8 cellular contexts compared by ENCODE assay signal in the genomic region with DNA sequence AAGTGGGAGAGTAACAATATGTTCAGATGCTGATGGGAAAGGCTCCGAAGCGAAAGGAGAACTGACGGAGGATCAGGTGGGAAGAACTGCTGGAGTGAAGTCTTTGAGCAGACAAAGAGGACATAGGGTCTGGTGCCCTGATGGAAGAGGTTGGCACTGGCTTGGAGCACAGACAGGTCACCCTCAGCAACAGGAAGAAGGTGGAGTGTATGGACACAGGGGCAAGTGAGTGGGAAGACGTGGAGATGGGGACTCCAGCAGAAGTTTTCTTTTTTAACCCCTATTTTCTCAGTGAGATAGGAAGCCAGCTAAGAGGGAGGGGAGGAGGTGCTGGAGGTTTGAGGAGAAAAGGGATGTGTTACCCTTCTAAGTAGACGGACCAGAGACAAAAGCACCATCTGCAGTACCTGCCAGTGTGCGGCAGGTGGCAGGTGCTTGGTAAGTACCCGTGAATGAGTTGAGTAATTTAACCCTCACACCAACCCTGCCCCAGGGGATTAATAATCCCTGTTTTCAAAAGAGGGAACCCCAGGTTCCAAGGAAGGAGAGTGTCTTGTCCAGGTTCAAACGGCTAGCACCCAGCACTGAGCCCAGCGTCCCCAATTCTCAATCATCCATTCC. TPM values are rescaled to one million over a fixed set of nuclear protein-coding genes. Genes with fewer than 3 reads are reported as not detected.
DNase-seq lines count a peak whose midpoint lies in the region; ATAC-seq and TF ChIP-seq lines count a peak whose summit lies in the region.

No MANE protein-coding gene starts in this region.

- no peak overlapping the region for H3K23ac ChIP-seq in mesenchymal stem cell (ENCODE audit: low read length in 2 of 2)

- no peaks in the 10 kb centered on the region for H3K79me1 ChIP-seq in mesenchymal stem cell (replicated peaks; ENCODE audit: low read length, poor library complexity, severe bottlenecking)

- no peak overlapping the region for H3K4ac ChIP-seq in mesenchymal stem cell (ENCODE audit: low read depth in 1 of 2, low read length in 2 of 2)

- no peak overlapping the region for H3K14ac ChIP-seq in mesenchymal stem cell (ENCODE audit: low read length in 2 of 2)

- DNase-seq in COR-L47 (lab: John Stamatoyannopoulos, UW) = peak; percentile 37
- DNase-seq in HPDE6-E6E7 (ENCODE audit: extremely low spot score) = peak; percentile 71
- DNase-seq in iPS-NIHi7 (ENCODE audit: extremely low spot score) = peak; percentile 75
- DNase-seq in NOMO-1 (lab: John Stamatoyannopoulos, UW; ENCODE audit: unreplicated experiment in 2 of 2) = no peak
- DNase-seq in activated CD4-positive, alpha-beta T cell treated with anti-CD3 and anti-CD28 coated beads, Interleukin-2, amount 50 U/mL, for 1 hour = no peak
- no peak for DNase-seq in mesenchymal stem cell

- H2BK120ac ChIP-seq in mesenchymal stem cell (ENCODE audit: low read depth, low read length) = no peak overlapping the region

- ATAC-seq in SK-N-SH treated with all-trans-retinoic acid at 6 μM for 48 hours (peak; percentile 45), HG02852 (IDR thresholded peaks at IDR 0.05; ENCODE audit: unreplicated experiment) (no peak)

- no peak overlapping the region for H3K4me3 ChIP-seq in mesenchymal stem cell (ENCODE audit: insufficient read depth in 1 of 2, low read depth in 1 of 2, low read length in 2 of 2)

- H3K4me2 ChIP-seq in mesenchymal stem cell (ENCODE audit: low read length, poor library complexity, severe bottlenecking) = no peak overlapping the region

- H3K9me3 ChIP-seq in mesenchymal stem cell (ENCODE audit: control insufficient read depth, low read length) = no peaks in the 10 kb centered on the region

- no peak overlapping the region for H2BK5ac ChIP-seq in mesenchymal stem cell (ENCODE audit: low read depth, low read length, poor library complexity, severe bottlenecking)

- no peak overlapping the region for H2AFZ ChIP-seq in mesenchymal stem cell (ENCODE audit: low read depth, low read length)

- no peak overlapping the region for H4K91ac ChIP-seq in mesenchymal stem cell (ENCODE audit: low read length)

- no peak overlapping the region for H4K8ac ChIP-seq in mesenchymal stem cell (ENCODE audit: low read length)

- H3K9ac ChIP-seq in mesenchymal stem cell (ENCODE audit: low read length) = no peak overlapping the region

- H3K18ac ChIP-seq in mesenchymal stem cell (ENCODE audit: low read depth in 1 of 2, low read length in 2 of 2) = no peak overlapping the region

- H2BK12ac ChIP-seq in mesenchymal stem cell (ENCODE audit: low read length in 2 of 2) = no peak overlapping the region

- peaks cover 0 to 7% of the 10 kb centered on the region in 2 experiments for H3K27me3 ChIP-seq in mesenchymal stem cell (ENCODE audit: control insufficient read depth in 1 of 2, insufficient read depth in 1 of 2, low read length in 2 of 2)

- H3K36me3 ChIP-seq in mesenchymal stem cell (ENCODE audit: control insufficient read depth in 1 of 2, insufficient read depth in 2 of 2, low read depth in 1 of 2, low read length in 2 of 2) = peaks cover 9 to 20% of the 10 kb centered on the region in 2 experiments

- 38% methylated on average over 7 of the region's 9 CpGs for WGBS in mesenchymal stem cell

- no peak overlapping the region for H2BK15ac ChIP-seq in mesenchymal stem cell (ENCODE audit: low read depth, poor library complexity, severe bottlenecking)

- peaks cover 12% of the 10 kb centered on the region for H3K4me1 ChIP-seq in mesenchymal stem cell (ENCODE audit: control insufficient read depth, insufficient read depth, low read depth, low read length)

- no peak overlapping the region for H3K27ac ChIP-seq in mesenchymal stem cell (ENCODE audit: low read length, poor library complexity, severe bottlenecking)

- H2AK5ac ChIP-seq in mesenchymal stem cell (ENCODE audit: low read length, severe bottlenecking) = no peak overlapping the region

TF ChIP-seq in SK-N-SH treated with all-trans-retinoic acid at 6 μM for 48 hours, 23 proteins besides CTCF, POLR2A, EP300 and RAD21:
- TF ChIP-seq ISL1 (CRISPR knock-in tag; IDR thresholded peaks at IDR 0.05) = no peak
- no peak for TF ChIP-seq PPARA (CRISPR knock-in tag; IDR thresholded peaks at IDR 0.05; ENCODE audit: borderline replicate concordance)
- no peak for TF ChIP-seq ZNF8 (CRISPR knock-in tag; IDR thresholded peaks at IDR 0.05)
- TF ChIP-seq, protein P1, sequence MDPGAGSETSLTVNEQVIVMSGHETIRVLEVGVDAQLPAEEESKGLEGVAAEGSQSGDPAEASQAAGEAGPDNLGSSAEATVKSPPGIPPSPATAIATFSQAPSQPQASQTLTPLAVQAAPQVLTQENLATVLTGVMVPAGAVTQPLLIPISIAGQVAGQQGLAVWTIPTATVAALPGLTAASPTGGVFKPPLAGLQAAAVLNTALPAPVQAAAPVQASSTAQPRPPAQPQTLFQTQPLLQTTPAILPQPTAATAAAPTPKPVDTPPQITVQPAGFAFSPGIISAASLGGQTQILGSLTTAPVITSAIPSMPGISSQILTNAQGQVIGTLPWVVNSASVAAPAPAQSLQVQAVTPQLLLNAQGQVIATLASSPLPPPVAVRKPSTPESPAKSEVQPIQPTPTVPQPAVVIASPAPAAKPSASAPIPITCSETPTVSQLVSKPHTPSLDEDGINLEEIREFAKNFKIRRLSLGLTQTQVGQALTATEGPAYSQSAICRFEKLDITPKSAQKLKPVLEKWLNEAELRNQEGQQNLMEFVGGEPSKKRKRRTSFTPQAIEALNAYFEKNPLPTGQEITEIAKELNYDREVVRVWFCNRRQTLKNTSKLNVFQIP (CRISPR knock-in tag; IDR thresholded peaks at IDR 0.05; ENCODE audit: borderline replicate concordance, low read depth) = no peak
- TF ChIP-seq, protein P2, sequence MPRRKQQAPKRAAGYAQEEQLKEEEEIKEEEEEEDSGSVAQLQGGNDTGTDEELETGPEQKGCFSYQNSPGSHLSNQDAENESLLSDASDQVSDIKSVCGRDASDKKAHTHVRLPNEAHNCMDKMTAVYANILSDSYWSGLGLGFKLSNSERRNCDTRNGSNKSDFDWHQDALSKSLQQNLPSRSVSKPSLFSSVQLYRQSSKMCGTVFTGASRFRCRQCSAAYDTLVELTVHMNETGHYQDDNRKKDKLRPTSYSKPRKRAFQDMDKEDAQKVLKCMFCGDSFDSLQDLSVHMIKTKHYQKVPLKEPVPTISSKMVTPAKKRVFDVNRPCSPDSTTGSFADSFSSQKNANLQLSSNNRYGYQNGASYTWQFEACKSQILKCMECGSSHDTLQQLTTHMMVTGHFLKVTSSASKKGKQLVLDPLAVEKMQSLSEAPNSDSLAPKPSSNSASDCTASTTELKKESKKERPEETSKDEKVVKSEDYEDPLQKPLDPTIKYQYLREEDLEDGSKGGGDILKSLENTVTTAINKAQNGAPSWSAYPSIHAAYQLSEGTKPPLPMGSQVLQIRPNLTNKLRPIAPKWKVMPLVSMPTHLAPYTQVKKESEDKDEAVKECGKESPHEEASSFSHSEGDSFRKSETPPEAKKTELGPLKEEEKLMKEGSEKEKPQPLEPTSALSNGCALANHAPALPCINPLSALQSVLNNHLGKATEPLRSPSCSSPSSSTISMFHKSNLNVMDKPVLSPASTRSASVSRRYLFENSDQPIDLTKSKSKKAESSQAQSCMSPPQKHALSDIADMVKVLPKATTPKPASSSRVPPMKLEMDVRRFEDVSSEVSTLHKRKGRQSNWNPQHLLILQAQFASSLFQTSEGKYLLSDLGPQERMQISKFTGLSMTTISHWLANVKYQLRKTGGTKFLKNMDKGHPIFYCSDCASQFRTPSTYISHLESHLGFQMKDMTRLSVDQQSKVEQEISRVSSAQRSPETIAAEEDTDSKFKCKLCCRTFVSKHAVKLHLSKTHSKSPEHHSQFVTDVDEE (CRISPR knock-in tag; IDR thresholded peaks at IDR 0.05) = no peak
- no peak for TF ChIP-seq TCF4 (CRISPR knock-in tag; IDR thresholded peaks at IDR 0.05; ENCODE audit: borderline replicate concordance)
- TF ChIP-seq RARB (CRISPR knock-in tag; IDR thresholded peaks at IDR 0.05) = no peak
- TF ChIP-seq ZFP30 (CRISPR knock-in tag; IDR thresholded peaks at IDR 0.05) = no peak
- TF ChIP-seq TOX (CRISPR knock-in tag; IDR thresholded peaks at IDR 0.05; ENCODE audit: borderline replicate concordance) = no peak
- no peak for TF ChIP-seq GLIS3 (CRISPR knock-in tag; IDR thresholded peaks at IDR 0.05)
- TF ChIP-seq, protein P3, sequence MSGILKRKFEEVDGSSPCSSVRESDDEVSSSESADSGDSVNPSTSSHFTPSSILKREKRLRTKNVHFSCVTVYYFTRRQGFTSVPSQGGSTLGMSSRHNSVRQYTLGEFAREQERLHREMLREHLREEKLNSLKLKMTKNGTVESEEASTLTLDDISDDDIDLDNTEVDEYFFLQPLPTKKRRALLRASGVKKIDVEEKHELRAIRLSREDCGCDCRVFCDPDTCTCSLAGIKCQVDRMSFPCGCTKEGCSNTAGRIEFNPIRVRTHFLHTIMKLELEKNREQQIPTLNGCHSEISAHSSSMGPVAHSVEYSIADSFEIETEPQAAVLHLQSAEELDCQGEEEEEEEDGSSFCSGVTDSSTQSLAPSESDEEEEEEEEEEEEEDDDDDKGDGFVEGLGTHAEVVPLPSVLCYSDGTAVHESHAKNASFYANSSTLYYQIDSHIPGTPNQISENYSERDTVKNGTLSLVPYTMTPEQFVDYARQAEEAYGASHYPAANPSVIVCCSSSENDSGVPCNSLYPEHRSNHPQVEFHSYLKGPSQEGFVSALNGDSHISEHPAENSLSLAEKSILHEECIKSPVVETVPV (CRISPR knock-in tag; IDR thresholded peaks at IDR 0.05) = no peak
- no peak for TF ChIP-seq ZNF70 (CRISPR knock-in tag; IDR thresholded peaks at IDR 0.05)

RNA-seq across cellular contexts. Expression of a gene that starts 11.2 kb away (rescaled TPM):
- not detected for polyA plus RNA-seq in mesenchymal stem cell (2013, experiment 1 of 2)
- not detected for polyA plus RNA-seq in mesenchymal stem cell (2013, experiment 2 of 2)

RNA-seq across cellular contexts. Expression of a gene that starts 19.4 kb away (rescaled TPM):
- polyA plus RNA-seq in mesenchymal stem cell (2013, experiment 1 of 2) = 8.8 TPM
- polyA plus RNA-seq in mesenchymal stem cell (2013, experiment 2 of 2) = 7.1 TPM

RNA-seq across cellular contexts. Expression of a gene that starts 39.1 kb away (rescaled TPM):
- not detected for polyA plus RNA-seq in mesenchymal stem cell (2013, experiment 1 of 2)
- polyA plus RNA-seq in mesenchymal stem cell (2013, experiment 2 of 2) = not detected

RNA-seq across cellular contexts. Expression of a gene that starts 48.4 kb away (rescaled TPM):
- not detected for polyA plus RNA-seq in mesenchymal stem cell (2013, experiment 1 of 2)
- not detected for polyA plus RNA-seq in mesenchymal stem cell (2013, experiment 2 of 2)

Comparison
In these comparisons a context has a peak if more than half of its experiments do, and no peak if none do; other contexts are left out.
1. DNase-seq: peak in COR-L47 (single experiment), HPDE6-E6E7 (single experiment) and iPS-NIHi7 (single experiment); none in NOMO-1 (0 of 2), activated CD4-positive, alpha-beta T cell treated with anti-CD3 and anti-CD28 coated beads, Interleukin-2, amount 50 U/mL, for 1 hour (single experiment) and mesenchymal stem cell (single experiment).